Comparison of ENCODE assay signal across 33 cellular contexts in the genomic region with DNA sequence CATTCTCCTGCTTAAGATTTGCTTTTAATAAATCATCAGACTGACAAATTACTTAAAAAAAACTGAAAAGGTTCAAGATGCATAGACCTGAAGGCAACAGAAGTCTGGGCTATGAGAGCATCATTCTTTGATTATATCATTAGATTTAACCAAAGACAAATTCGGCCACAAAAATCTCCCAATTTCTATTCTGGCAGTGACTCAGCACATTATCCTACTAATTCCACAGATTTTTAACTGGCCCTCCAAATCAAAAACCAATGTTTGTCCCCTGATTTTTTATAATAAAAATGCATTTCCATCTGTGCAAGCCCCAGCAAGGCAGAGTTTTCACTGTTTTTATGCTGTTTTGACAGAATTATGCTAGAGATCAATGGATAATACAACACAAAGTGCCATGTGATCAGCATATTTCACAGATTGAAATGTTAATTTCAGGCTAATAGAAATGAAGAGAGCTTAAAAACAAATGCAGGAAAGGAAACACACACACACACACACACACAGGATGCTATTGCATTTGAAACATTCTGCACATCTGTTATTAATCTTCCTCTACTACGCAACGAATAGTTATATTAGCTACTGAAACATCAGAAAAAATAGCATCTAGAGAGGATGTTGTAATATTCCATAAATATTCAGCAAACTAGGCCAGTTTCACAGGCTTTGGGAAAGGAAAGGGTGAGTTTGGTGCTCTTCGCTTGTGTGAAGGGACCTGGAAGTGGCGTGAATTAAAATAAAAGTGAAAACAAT.
DNase-seq lines count a peak whose midpoint lies in the region; ATAC-seq, FAIRE-seq and TF ChIP-seq lines count a peak whose summit lies in the region.
"Had no signal": no experiment of that assay in that cellular context is flagged by ENCODE, and none has a peak within 500 bp of the region (broad histone marks: within the 10 kb centered on the region; RNA-seq: fewer than 3 reads in every experiment).

No MANE protein-coding gene starts in this region.

- DNase-seq in left ventricle myocardium inferior, result no peak
- no peak for DNase-seq in left cardiac atrium
- DNase-seq in K562 (ENCODE audit: extremely low read depth in 1 of 4, low spot score in 3 of 4), result no peak
- DNase-seq in fibroblast of the aortic adventitia (ENCODE audit: low read depth), result peak; percentile 8
- DNase-seq in endothelial cell (ENCODE audit: low spot score), result no peak
- DNase-seq in NCI-H226, result no peak
- no peak for DNase-seq in MG63
- DNase-seq: activated CD4-positive, alpha-beta T cell treated with anti-CD3 and anti-CD28 coated beads, Interleukin-2, amount 50 U/mL, for 48 hours; activated CD4-positive, CD25-positive, alpha-beta regulatory T cell treated with anti-CD3 and anti-CD28 coated beads, Interleukin-2, amount 50 U/mL, for 72 hours; activated T-cell treated with anti-CD3 and anti-CD28 coated beads, Interleukin-2, amount 50 U/mL, for 48 hours; dermis blood vessel endothelial cell; DMS79; GDM1; head of caudate nucleus; kidney; midbrain; naive thymus-derived CD4-positive, alpha-beta T cell; NCI-H1930; NCI-H345; NCI-H69; nucleus accumbens; SHP77; sigmoid colon; stimulated activated CD4-positive, alpha-beta T cell treated with anti-CD3 and anti-CD28 coated beads, Interleukin-4, amount 100 ng/mL, for 4 hours had no signal

- no peak for TF ChIP-seq POLR2A in K562 (conservative IDR thresholded peaks at IDR 0.05)

- no peaks in the 10 kb centered on the region for H3K36me3 Mint-ChIP-seq in endothelial cell (ENCODE audit: low read depth, unreplicated experiment)
- H3K36me3 Mint-ChIP-seq: naive thymus-derived CD4-positive, alpha-beta T cell had no signal

- no peaks in the 10 kb centered on the region for H3K79me2 ChIP-seq in K562 (ENCODE audit: control insufficient read depth, insufficient read depth, low read length)

- CTCF ChIA-PET in K562 (lab: Yijun Ruan, JAX; ENCODE audit: low intra/inter-chr PET ratio), result no interaction called here

- peaks cover 1% of the 10 kb centered on the region for H3K27me3 Mint-ChIP-seq in endothelial cell (ENCODE audit: unreplicated experiment)
- H3K27me3 Mint-ChIP-seq: progenitor cell of endocrine pancreas had no signal

- TF ChIP-seq RAD21 in K562 (CRISPR knock-in tag; conservative IDR thresholded peaks at IDR 0.05 in 1 of 2, IDR thresholded peaks at IDR 0.05 in 1 of 2), result no peak

- intact Hi-C loops in left ventricle myocardium inferior (cut with micrococcal nuclease), result no loop called here
- intact Hi-C loops in left cardiac atrium (cut with DNase I), result no loop called here
- intact Hi-C loops in K562 (cut with micrococcal nuclease), result no loop called here

- H3K4me1 ChIP-seq in left ventricle myocardium inferior (no peaks in the 10 kb centered on the region), K562 (replicated peaks in 1 of 2; ENCODE audit: control insufficient read depth in 2 of 2, insufficient read depth in 2 of 2, low read length in 2 of 2) (no peaks in the 10 kb centered on the region)
- H3K4me1 ChIP-seq: sigmoid colon had no signal

- H3K9me1 ChIP-seq in K562 (ENCODE audit: control insufficient read depth, insufficient read depth, low read length), result no peaks in the 10 kb centered on the region

- H3K4me2 ChIP-seq in K562 (ENCODE audit: insufficient read depth, low read length), result no peak overlapping the region
- H3K4me2 ChIP-seq: KMS-11 had no signal

- H3K36me3 ChIP-seq in left ventricle myocardium inferior (no peaks in the 10 kb centered on the region), K562 (ENCODE audit: control insufficient read depth, insufficient read depth, low read length) (no peaks in the 10 kb centered on the region), MG63 (no peaks in the 10 kb centered on the region)
- H3K36me3 ChIP-seq: sigmoid colon, tibial nerve had no signal

- no peaks in the 10 kb centered on the region for H3K9me3 Mint-ChIP-seq in endothelial cell (ENCODE audit: unreplicated experiment)
- H3K9me3 Mint-ChIP-seq: central memory CD8-positive, alpha-beta T cell; T-helper 2 cell treated with Interferon-gamma antibody and Interleukin-4, amounts not matched to agents 5 μg/mL and 100 μg/mL, for 36 hours had no signal

- 15% methylated on average over 5 of the region's 5 CpGs for WGBS in K562 (ENCODE audit: insufficient coverage, low coverage, missing lambda C conversion rate)

- BruUV-seq in K562 (replicated peaks; lab: Mats Ljungman, UMichigan), result no TSS peak

- FAIRE-seq in K562 (lab: Jason Lieb, UNC), result no peak
- FAIRE-seq: HTR-8/SVneo, kidney had no signal

- H3K4me3 ChIP-seq in left ventricle myocardium inferior (peak overlapping the region; percentile 6), K562 (no peak overlapping the region), fibroblast of the aortic adventitia (ENCODE audit: low read depth, low read length) (no peak overlapping the region), MG63 (no peak overlapping the region)
- H3K4me3 ChIP-seq: sigmoid colon, tibial nerve had no signal

- POLR2A ChIA-PET in K562 (lab: Yijun Ruan, JAX), result no interaction called here

- H3K27me3 ChIP-seq in left ventricle myocardium inferior (ENCODE audit: low read depth), result no peaks in the 10 kb centered on the region
- no peaks in the 10 kb centered on the region for H3K27me3 ChIP-seq in K562 (ENCODE audit: control insufficient read depth in 2 of 2, insufficient read depth in 2 of 2, low read length in 2 of 2)
- no peaks in the 10 kb centered on the region for H3K27me3 ChIP-seq in MG63
- H3K27me3 ChIP-seq: sigmoid colon, tibial nerve had no signal

- H3K9ac ChIP-seq in K562 (ENCODE audit: insufficient read depth in 1 of 2, low read depth in 2 of 2, low read length in 2 of 2), result no peak overlapping the region
- H3K9ac ChIP-seq: KMS-11 had no signal

- H4K20me1 ChIP-seq in K562 (replicated peaks; ENCODE audit: control insufficient read depth, insufficient read depth, low read length), result no peaks in the 10 kb centered on the region

- in situ Hi-C loops in K562 (cut with MboI), result no loop called here

- no peak overlapping the region for H3K27ac ChIP-seq in left ventricle myocardium inferior (replicated peaks)
- H3K27ac ChIP-seq in K562 (ENCODE audit: extremely low read depth, low read depth, low read length), result no peak overlapping the region
- H3K27ac ChIP-seq: 22Rv1, KMS-11, sigmoid colon had no signal

- no peaks in the 10 kb centered on the region for H3K9me3 ChIP-seq in left ventricle myocardium inferior (replicated peaks)
- H3K9me3 ChIP-seq in K562 (replicated peaks; ENCODE audit: control insufficient read depth, insufficient read depth, low read depth, low read length), result no peaks in the 10 kb centered on the region
- H3K9me3 ChIP-seq in MG63, result no peaks in the 10 kb centered on the region
- H3K9me3 ChIP-seq: sigmoid colon, tibial nerve had no signal

- no peak for TF ChIP-seq EP300 in K562 (IDR thresholded peaks at IDR 0.05; ENCODE audit: low read length)

- ATAC-seq in left cardiac atrium, result no peak
- ATAC-seq in K562, result no peak
- no peak for ATAC-seq in HG02610 (IDR thresholded peaks at IDR 0.05; ENCODE audit: unreplicated experiment)
- ATAC-seq: HCT116; naive thymus-derived CD4-positive, alpha-beta T cell had no signal

- TF ChIP-seq CTCF in left ventricle myocardium inferior (IDR thresholded peaks at IDR 0.05; ENCODE audit: borderline replicate concordance), result no peak
- no peak for TF ChIP-seq CTCF in K562 (IDR thresholded peaks at IDR 0.05 in 2 of 3, conservative IDR thresholded peaks at IDR 0.05 in 1 of 3; ENCODE audit: insufficient read depth in 2 of 3, low read depth in 1 of 3, low read length in 3 of 3)
- TF ChIP-seq CTCF in fibroblast of the aortic adventitia (IDR thresholded peaks at IDR 0.05; ENCODE audit: insufficient read depth, low read length), result no peak
- TF ChIP-seq CTCF in endothelial cell (IDR thresholded peaks at IDR 0.05; ENCODE audit: unreplicated experiment), result no peak

- no peak overlapping the region for H3K4me3 Mint-ChIP-seq in endothelial cell (ENCODE audit: unreplicated experiment)
- H3K4me3 Mint-ChIP-seq: central memory CD8-positive, alpha-beta T cell; naive thymus-derived CD4-positive, alpha-beta T cell; T-helper 2 cell treated with Interferon-gamma antibody and Interleukin-4, amounts not matched to agents 5 μg/mL and 100 μg/mL, for 36 hours had no signal

- H2AFZ ChIP-seq in K562 (ENCODE audit: low read depth, low read length), result no peak overlapping the region

- H3K4me1 Mint-ChIP-seq in endothelial cell (ENCODE audit: unreplicated experiment), result peaks cover 4% of the 10 kb centered on the region
- H3K4me1 Mint-ChIP-seq: central memory CD8-positive, alpha-beta T cell; naive thymus-derived CD4-positive, alpha-beta T cell had no signal

- no peak overlapping the region for H3K27ac Mint-ChIP-seq in endothelial cell (ENCODE audit: unreplicated experiment)
- H3K27ac Mint-ChIP-seq: naive thymus-derived CD4-positive, alpha-beta T cell; progenitor cell of endocrine pancreas; T-helper 2 cell treated with Interferon-gamma antibody and Interleukin-4, amounts not matched to agents 5 μg/mL and 100 μg/mL, for 36 hours had no signal

TF ChIP-seq in K562, 482 proteins besides CTCF, POLR2A, EP300 and RAD21:
- TF ChIP-seq MAFG (tag; conservative IDR thresholded peaks at IDR 0.05) (0 out of 2 replicates have a peak, but pooled peaks have one; percentile 7), CREBBP (IDR thresholded peaks at IDR 0.05; ENCODE audit: low read depth, low read length) (no peak)
